In genomic region chr21:32333953-32334673, GRCh38 we compare ENCODE assay signal across 20 cellular contexts. TPM values are rescaled to one million over a fixed set of nuclear protein-coding genes. Genes with fewer than 3 reads are reported as not detected.
"Had no signal": no experiment of that assay in that cellular context is flagged by ENCODE, and none has a peak within 500 bp of the region (broad histone marks: within the 10 kb centered on the region; RNA-seq: fewer than 3 reads in every experiment).

No MANE protein-coding gene starts in this region.

- H3K9me3 Mint-ChIP-seq: activated CD4-positive, alpha-beta T cell treated with anti-CD3 and anti-CD28 coated beads, Interleukin-2, amount 10 ng/mL, durations not matched to agents 24 days and 14 days; activated naive CD4-positive, alpha-beta T cell treated with anti-CD3 and anti-CD28 coated beads, Interleukin-2, amount 10 ng/mL, durations not matched to agents 7 days and 5 days; activated T-helper 17 cell treated with anti-CD3 and anti-CD28 coated beads, Interleukin-2, amount 50 U/mL, for 72 hours; immature natural killer cell; natural killer cell; stimulated activated naive CD8-positive, alpha-beta T cell treated with anti-CD3 and anti-CD28 coated beads, Interleukin-15, amount 100 ng/mL, for 72 hours had no signal

- H3K4me1 ChIP-seq: colonic mucosa had no signal

- H3K4me3 Mint-ChIP-seq: activated CD4-positive, alpha-beta T cell treated with anti-CD3 and anti-CD28 coated beads, Interleukin-2, amount 10 ng/mL, durations not matched to agents 24 days and 14 days; activated CD8-positive, alpha-beta T cell treated with anti-CD3 and anti-CD28 coated beads, Interleukin-2, amount 10 ng/mL, durations not matched to agents 7 days and 5 days; activated naive CD4-positive, alpha-beta T cell treated with anti-CD3 and anti-CD28 coated beads, Interleukin-2, amount 10 ng/mL, durations not matched to agents 7 days and 5 days; activated T-helper 17 cell treated with anti-CD3 and anti-CD28 coated beads, Interleukin-2, amount 50 U/mL, for 72 hours; immature natural killer cell; natural killer cell; stimulated activated naive CD8-positive, alpha-beta T cell treated with anti-CD3 and anti-CD28 coated beads, Interleukin-15, amount 100 ng/mL, for 72 hours; T-helper 17 cell had no signal

- H3K27me3 ChIP-seq: colonic mucosa, heart left ventricle had no signal

- H3K9me3 ChIP-seq: colonic mucosa had no signal

- H3K27me3 Mint-ChIP-seq: activated CD4-positive, alpha-beta T cell treated with anti-CD3 and anti-CD28 coated beads, Interleukin-2, amount 10 ng/mL, durations not matched to agents 24 days and 14 days; activated naive CD4-positive, alpha-beta T cell treated with anti-CD3 and anti-CD28 coated beads, Interleukin-2, amount 10 ng/mL, durations not matched to agents 7 days and 5 days; activated T-helper 17 cell treated with anti-CD3 and anti-CD28 coated beads, Interleukin-2, amount 50 U/mL, for 72 hours; progenitor cell of endocrine pancreas; stimulated activated naive CD8-positive, alpha-beta T cell treated with anti-CD3 and anti-CD28 coated beads, Interleukin-15, amount 100 ng/mL, for 72 hours; T-helper 17 cell had no signal

- ATAC-seq: activated CD8-positive, alpha-beta T cell treated with anti-CD3 and anti-CD28 coated beads, Interleukin-2, amount 10 ng/mL, durations not matched to agents 7 days and 5 days; activated T-helper 17 cell treated with anti-CD3 and anti-CD28 coated beads, Interleukin-2, amount 50 U/mL, for 72 hours; heart left ventricle; natural killer cell; right cardiac atrium; stimulated activated naive CD8-positive, alpha-beta T cell treated with anti-CD3 and anti-CD28 coated beads, Interleukin-15, amount 100 ng/mL, for 72 hours; T-helper 17 cell had no signal

- H3K4me3 ChIP-seq: colonic mucosa, heart left ventricle had no signal

- H3K27ac ChIP-seq: colonic mucosa, heart left ventricle had no signal

- H3K27ac Mint-ChIP-seq: activated CD4-positive, alpha-beta T cell treated with anti-CD3 and anti-CD28 coated beads, Interleukin-2, amount 10 ng/mL, durations not matched to agents 24 days and 14 days; activated CD8-positive, alpha-beta T cell treated with anti-CD3 and anti-CD28 coated beads, Interleukin-2, amount 10 ng/mL, durations not matched to agents 7 days and 5 days; activated naive CD4-positive, alpha-beta T cell treated with anti-CD3 and anti-CD28 coated beads, Interleukin-2, amount 10 ng/mL, durations not matched to agents 7 days and 5 days; activated T-helper 17 cell treated with anti-CD3 and anti-CD28 coated beads, Interleukin-2, amount 50 U/mL, for 72 hours; immature natural killer cell; natural killer cell; progenitor cell of endocrine pancreas had no signal

- H3K4me1 Mint-ChIP-seq: activated CD4-positive, alpha-beta T cell treated with anti-CD3 and anti-CD28 coated beads, Interleukin-2, amount 10 ng/mL, durations not matched to agents 24 days and 14 days; activated naive CD4-positive, alpha-beta T cell treated with anti-CD3 and anti-CD28 coated beads, Interleukin-2, amount 10 ng/mL, durations not matched to agents 7 days and 5 days; activated T-helper 17 cell treated with anti-CD3 and anti-CD28 coated beads, Interleukin-2, amount 50 U/mL, for 72 hours; immature natural killer cell; stimulated activated naive CD8-positive, alpha-beta T cell treated with anti-CD3 and anti-CD28 coated beads, Interleukin-15, amount 100 ng/mL, for 72 hours had no signal

- DNase-seq: activated CD4-positive, alpha-beta T cell treated with anti-CD3 and anti-CD28 coated beads, Interleukin-2, amount 10 ng/mL, durations not matched to agents 24 days and 14 days; activated CD4-positive, CD25-positive, alpha-beta regulatory T cell; activated CD8-positive, alpha-beta T cell treated with anti-CD3 and anti-CD28 coated beads, Interleukin-2, amount 10 ng/mL, durations not matched to agents 7 days and 5 days; activated naive CD4-positive, alpha-beta T cell treated with anti-CD3 and anti-CD28 coated beads, Interleukin-2, amount 10 ng/mL, durations not matched to agents 7 days and 5 days; activated T-cell treated with anti-CD3 and anti-CD28 coated beads for 4 hours; colonic mucosa; foreskin melanocyte; heart left ventricle; immature natural killer cell; natural killer cell; SIG-M5; small intestine; stimulated activated naive CD8-positive, alpha-beta T cell treated with anti-CD3 and anti-CD28 coated beads, Interleukin-15, amount 100 ng/mL, for 72 hours; T-helper 17 cell had no signal

RNA-seq across cellular contexts. Expression of gene MRAP, which starts 35.5 kb away (rescaled TPM):
- total RNA-seq: activated CD4-positive, alpha-beta T cell treated with anti-CD3 and anti-CD28 coated beads, Interleukin-2, amount 10 ng/mL, durations not matched to agents 24 days and 14 days; activated CD8-positive, alpha-beta T cell treated with anti-CD3 and anti-CD28 coated beads, Interleukin-2, amount 10 ng/mL, durations not matched to agents 7 days and 5 days; activated T-helper 17 cell treated with anti-CD3 and anti-CD28 coated beads, Interleukin-2, amount 50 U/mL, for 72 hours; colonic mucosa; mucosa of gallbladder; natural killer cell; T-helper 17 cell; urinary bladder had no signal
- polyA plus RNA-seq: fibroblast of lung, immature natural killer cell had no signal
